Comparison of ENCODE assay signal across 25 cellular contexts in genomic region chr16:53837421-53837820, GRCh38.
DNase-seq lines count a peak whose midpoint lies in the region; ATAC-seq, FAIRE-seq and TF ChIP-seq lines count a peak whose summit lies in the region.
"Had no signal": no experiment of that assay in that cellular context is flagged by ENCODE, and none has a peak within 500 bp of the region (broad histone marks: within the 10 kb centered on the region; RNA-seq: fewer than 3 reads in every experiment).

No MANE protein-coding gene starts in this region.

- H3K4me1 ChIP-seq in HepG2 (ENCODE audit: insufficient read depth, low read length) (peaks cover 16% of the 10 kb centered on the region), right lobe of liver (peaks cover 0 to 6% (median 0%) of the 10 kb centered on the region in 4 donors), neural progenitor cell (no peaks in the 10 kb centered on the region)
- H3K4me1 ChIP-seq: BE2C, HAP-1 had no signal

- H3K9me3 ChIP-seq in HepG2 (ENCODE audit: low read length) (no peaks in the 10 kb centered on the region), right lobe of liver (no peaks in the 10 kb centered on the region), neural progenitor cell (ENCODE audit: low read depth) (peaks cover 6% of the 10 kb centered on the region)
- H3K9me3 ChIP-seq: BE2C, HAP-1 had no signal

- POLR2A ChIA-PET in HepG2 (lab: Yijun Ruan, JAX), result no interaction called here
- POLR2A ChIA-PET in naive thymus-derived CD8-positive, alpha-beta T cell (lab: Charles Lee), result no interaction called here

- TF ChIP-seq CTCF in HepG2 (CRISPR knock-in tag; IDR thresholded peaks at IDR 0.05), result no peak
- no peak for TF ChIP-seq CTCF in right lobe of liver (IDR thresholded peaks at IDR 0.05)
- TF ChIP-seq CTCF in mesothelial cell of epicardium (IDR thresholded peaks at IDR 0.05; ENCODE audit: unreplicated experiment), result no peak
- no peak for TF ChIP-seq CTCF in omental fat pad (IDR thresholded peaks at IDR 0.05)
- no peak for TF ChIP-seq CTCF in neural progenitor cell (IDR thresholded peaks at IDR 0.05)

- H3K27me3 Mint-ChIP-seq in mesothelial cell of epicardium (ENCODE audit: low read depth) (no peaks in the 10 kb centered on the region), neural progenitor cell (ENCODE audit: insufficient read depth, low read depth) (no peaks in the 10 kb centered on the region)
- H3K27me3 Mint-ChIP-seq in naive thymus-derived CD8-positive, alpha-beta T cell, result no peaks in the 10 kb centered on the region
- H3K27me3 Mint-ChIP-seq: CD4-positive, CD25-positive, alpha-beta regulatory T cell; IgD-negative memory B cell had no signal

- H3K27ac Mint-ChIP-seq in mesothelial cell of epicardium (peak overlapping the region; percentile 45), neural progenitor cell (no peak overlapping the region)
- H3K27ac Mint-ChIP-seq in naive thymus-derived CD8-positive, alpha-beta T cell, result peak overlapping the region in 1 of 10 donors; percentile 23
- H3K27ac Mint-ChIP-seq: IgD-negative memory B cell had no signal

- TF ChIP-seq RAD21 in HepG2 (CRISPR knock-in tag; IDR thresholded peaks at IDR 0.05), result no peak

- peaks cover 24% of the 10 kb centered on the region for H3K9me3 Mint-ChIP-seq in mesothelial cell of epicardium
- H3K9me3 Mint-ChIP-seq in naive thymus-derived CD8-positive, alpha-beta T cell, result no peaks in the 10 kb centered on the region
- H3K9me3 Mint-ChIP-seq in neural progenitor cell, result peaks cover 2% of the 10 kb centered on the region

- peaks cover 30% of the 10 kb centered on the region for H3K4me1 Mint-ChIP-seq in mesothelial cell of epicardium
- H3K4me1 Mint-ChIP-seq in naive thymus-derived CD8-positive, alpha-beta T cell, result peaks cover 2 to 30% (median 12%) of the 10 kb centered on the region in 4 donors
- H3K4me1 Mint-ChIP-seq in neural progenitor cell, result no peaks in the 10 kb centered on the region

- H3K27me3 ChIP-seq in HepG2 (ENCODE audit: control insufficient read depth in 1 of 2, insufficient read depth in 2 of 2, low read length in 2 of 2) (no peaks in the 10 kb centered on the region), right lobe of liver (no peaks in the 10 kb centered on the region), neural progenitor cell (no peaks in the 10 kb centered on the region)
- H3K27me3 ChIP-seq: BE2C, MG63 had no signal

- H3K27ac ChIP-seq in HepG2 (ENCODE audit: extremely low read length, insufficient read depth, low read length) (no peak overlapping the region), right lobe of liver (no peak overlapping the region), neural progenitor cell (no peak overlapping the region)
- H3K27ac ChIP-seq: GM23248, HL-60 had no signal

- FAIRE-seq in HepG2 (lab: Jason Lieb, UNC), result no peak
- FAIRE-seq: G401.6, RCC 7860 had no signal

- H2AFZ ChIP-seq in HepG2 (ENCODE audit: low read length) (no peak overlapping the region), neural progenitor cell (replicated peaks) (no peak overlapping the region)
- H2AFZ ChIP-seq: GM23248 had no signal

- no peaks in the 10 kb centered on the region for H3F3A ChIP-seq in neural progenitor cell (ENCODE audit: low read depth)

- no peak overlapping the region for H3K4me3 Mint-ChIP-seq in mesothelial cell of epicardium
- H3K4me3 Mint-ChIP-seq in naive thymus-derived CD8-positive, alpha-beta T cell, result no peak overlapping the region
- no peak overlapping the region for H3K4me3 Mint-ChIP-seq in neural progenitor cell
- H3K4me3 Mint-ChIP-seq: CD4-positive, CD25-positive, alpha-beta regulatory T cell; IgD-negative memory B cell had no signal

- WGBS in HepG2 (ENCODE audit: low lambda C conversion rate), result 98% methylated on average over 7 of the region's 7 CpGs
- 97% methylated on average over 6 of the region's 7 CpGs for WGBS in right lobe of liver (ENCODE audit: insufficient coverage, low coverage, low lambda C conversion rate, missing lambda C conversion rate)

- H3K36me3 Mint-ChIP-seq in mesothelial cell of epicardium, result peaks cover 24% of the 10 kb centered on the region
- H3K36me3 Mint-ChIP-seq in naive thymus-derived CD8-positive, alpha-beta T cell, result peaks cover 28 to 48% (median 41%) of the 10 kb centered on the region in 3 donors
- peaks cover 15% of the 10 kb centered on the region for H3K36me3 Mint-ChIP-seq in neural progenitor cell

- TF ChIP-seq POLR2A in HepG2 (IDR thresholded peaks at IDR 0.05; ENCODE audit: insufficient read depth in 1 of 2, low read depth in 2 of 2, low read length in 2 of 2), result no peak
- no peak for TF ChIP-seq POLR2A in right lobe of liver (IDR thresholded peaks at IDR 0.05)

- BruUV-seq in HepG2 (replicated peaks; lab: Mats Ljungman, UMichigan), result no TSS peak

- intact Hi-C loops in HepG2 (cut with micrococcal nuclease; ENCODE audit: unreplicated experiment), result no loop called here
- intact Hi-C loops in right lobe of liver (cut with DNase I), result no loop called here
- intact Hi-C loops in Right ventricle myocardium superior (cut with DNase I), result no loop called here

- H3K4me2 ChIP-seq in HepG2 (ENCODE audit: low read depth, low read length) (no peak overlapping the region), neural progenitor cell (no peak overlapping the region)

- CTCF ChIA-PET in HepG2 (lab: Yijun Ruan, JAX; ENCODE audit: low intra/inter-chr PET ratio, low total read pairs), result no interaction called here

- TF ChIP-seq EP300 in HepG2 (IDR thresholded peaks at IDR 0.05; ENCODE audit: low read depth in 2 of 2, low read length in 2 of 2), result no peak
- no peak for TF ChIP-seq EP300 in HepG2 (CRISPR knock-in tag; IDR thresholded peaks at IDR 0.05; ENCODE audit: borderline replicate concordance)

- ATAC-seq in HepG2, result no peak
- no peak for ATAC-seq in right lobe of liver
- ATAC-seq in Right ventricle myocardium superior (ENCODE audit: poor library complexity), result no peak
- no peak for ATAC-seq in naive thymus-derived CD8-positive, alpha-beta T cell
- no peak for ATAC-seq in omental fat pad (ENCODE audit: low FRiP score)
- ATAC-seq: Right ventricle myocardium inferior had no signal

- H3K79me2 ChIP-seq in HepG2 (ENCODE audit: insufficient read depth, low read length) (no peaks in the 10 kb centered on the region), neural progenitor cell (ENCODE audit: low read depth) (no peaks in the 10 kb centered on the region)

- no peak overlapping the region for H3K4me3 ChIP-seq in HepG2 (replicated peaks in 1 of 3; ENCODE audit: insufficient read depth in 1 of 3, low read depth in 2 of 3, low read length in 3 of 3)
- H3K4me3 ChIP-seq in right lobe of liver, result no peak overlapping the region
- H3K4me3 ChIP-seq in neural progenitor cell, result no peak overlapping the region
- H3K4me3 ChIP-seq: GM23248, HAP-1, MG63 had no signal

- H3K36me3 ChIP-seq in HepG2 (replicated peaks in 1 of 2; ENCODE audit: control insufficient read depth in 1 of 2, insufficient read depth in 2 of 2, low read length in 2 of 2) (peaks cover 0 to 2% of the 10 kb centered on the region in 2 experiments; a peak in 4 of 5 replicates), right lobe of liver (no peaks in the 10 kb centered on the region), neural progenitor cell (no peaks in the 10 kb centered on the region)
- H3K36me3 ChIP-seq: BE2C, HAP-1 had no signal

- no peak overlapping the region for H3K9ac ChIP-seq in HepG2 (ENCODE audit: insufficient read depth, low read depth, low read length)
- H3K9ac ChIP-seq in neural progenitor cell, result no peak overlapping the region
- H3K9ac ChIP-seq: GM23248 had no signal

- H4K20me1 ChIP-seq in HepG2 (ENCODE audit: insufficient read depth, low read length) (no peaks in the 10 kb centered on the region), neural progenitor cell (ENCODE audit: low read depth) (no peaks in the 10 kb centered on the region)

- DNase-seq in HepG2 (ENCODE audit: low spot score), result no peak
- no peak for DNase-seq in right lobe of liver
- peak; percentile 63 for DNase-seq in fibroblast of peridontal ligament (ENCODE audit: extremely low read depth)
- no peak for DNase-seq in mesothelial cell of epicardium (ENCODE audit: low spot score in 2 of 2, unreplicated experiment in 2 of 2)
- no peak for DNase-seq in Right ventricle myocardium superior
- DNase-seq in naive thymus-derived CD8-positive, alpha-beta T cell, result no peak
- DNase-seq in omental fat pad (ENCODE audit: low spot score), result no peak
- no peak for DNase-seq in neural progenitor cell (ENCODE audit: low spot score)
- DNase-seq: BE2C; CD4-positive, CD25-positive, alpha-beta regulatory T cell; COR-L47; DMS 273 treated with DMSO at 0.1 percent for 48 hours; GM23248; Kasumi-1; MG63; NCI-H1092; NCI-H1694; NCI-H510A; NCI-H748 treated with DMSO at 0.1 percent for 48 hours had no signal

- in situ Hi-C loops in HepG2 (cut with HindIII; ENCODE audit: extremely low pct_ligation_motif_present, low pct_unique_long_range_greater_than_20kb), result no loop called here

TF ChIP-seq in HepG2, 621 proteins besides CTCF, POLR2A, EP300 and RAD21:
- TF ChIP-seq MAFK (conservative IDR thresholded peaks at IDR 0.05 in 1 of 2, IDR thresholded peaks at IDR 0.05 in 1 of 2; ENCODE audit: low read length in 2 of 2), result peak; percentile 68 to 79
- no peak for TF ChIP-seq KDM4B (CRISPR knock-in tag; IDR thresholded peaks at IDR 0.05)
- peak; percentile 75 for TF ChIP-seq MAFF (IDR thresholded peaks at IDR 0.05; ENCODE audit: low read depth, low read length)
